17 cellular contexts compared by ENCODE assay signal in the genomic region with DNA sequence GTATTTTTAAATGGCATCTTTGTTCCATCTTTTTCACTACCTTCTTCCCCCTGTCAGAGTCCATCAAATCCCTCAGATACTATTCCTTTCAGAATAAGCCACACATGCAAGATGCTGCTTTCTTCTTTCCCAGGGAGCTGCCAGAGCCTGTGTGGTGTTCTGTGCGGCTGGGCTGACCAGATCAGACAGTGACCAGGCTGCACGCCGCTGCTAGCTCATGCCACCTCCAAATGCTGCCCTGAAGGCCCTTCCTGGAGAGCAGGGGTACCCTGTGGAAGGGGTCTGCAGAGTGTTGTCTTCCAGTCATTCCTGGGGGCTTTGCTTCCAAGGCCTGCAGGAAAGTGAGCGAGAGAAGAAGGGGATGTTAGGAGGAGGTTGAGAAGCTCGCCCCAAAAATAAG.
A peak's percentile ranks its signal among the peaks of the same experiment; 100 is the strongest.
DNase-seq lines count a peak whose midpoint lies in the region; ATAC-seq and TF ChIP-seq lines count a peak whose summit lies in the region.
"Had no signal": no experiment of that assay in that cellular context is flagged by ENCODE, and none has a peak within 500 bp of the region (broad histone marks: within the 10 kb centered on the region; RNA-seq: fewer than 3 reads in every experiment).

No MANE protein-coding gene starts in this region.

- no peak for TF ChIP-seq CTCF in C4-2B (conservative IDR thresholded peaks at IDR 0.05)
- TF ChIP-seq CTCF in stomach (IDR thresholded peaks at IDR 0.05), result no peak

- WGBS in stomach, 5 donors, result 87 to 91% (median 89%) methylated on average over 5 of the region's 5 CpGs

- ATAC-seq in SK-N-SH treated with all-trans-retinoic acid at 6 μM for 48 hours, result peak; percentile 63

- intact Hi-C loops in stomach (cut with DNase I; ENCODE audit: low total_unique reads), result no loop called here

- H3K4me1 ChIP-seq in mucosa of rectum (ENCODE audit: control insufficient read depth in 2 of 2, insufficient read depth in 2 of 2, low read length in 2 of 2), result peaks cover 10 to 13% of the 10 kb centered on the region in 2 donors
- peaks cover 0 to 25% (median 8%) of the 10 kb centered on the region in 4 donors for H3K4me1 ChIP-seq in stomach
- H3K4me1 ChIP-seq: ascending aorta, colonic mucosa had no signal

- H3K27me3 ChIP-seq in mucosa of rectum (ENCODE audit: control insufficient read depth in 2 of 2, insufficient read depth in 2 of 2, low read length in 2 of 2), result no peaks in the 10 kb centered on the region
- H3K27me3 ChIP-seq in stomach, result no peaks in the 10 kb centered on the region
- H3K27me3 ChIP-seq: ascending aorta, colonic mucosa had no signal

- no peaks in the 10 kb centered on the region for H3K9me3 ChIP-seq in mucosa of rectum (ENCODE audit: control insufficient read depth in 2 of 2, low read length in 2 of 2)
- H3K9me3 ChIP-seq in stomach, result no peaks in the 10 kb centered on the region
- H3K9me3 ChIP-seq: ascending aorta, colonic mucosa had no signal

- DNase-seq in stomach, result no peak
- no peak for DNase-seq in NCI-H146 (lab: John Stamatoyannopoulos, UW)
- no peak for DNase-seq in RPMI8226
- DNase-seq in NCI-H69 (lab: John Stamatoyannopoulos, UW), result no peak
- no peak for DNase-seq in NK-92 treated with Interleukin-12 subunit alpha and Interleukin-12 subunit beta, amount 100 ng/mL, for 24 hours (lab: John Stamatoyannopoulos, UW)
- DNase-seq: activated CD4-positive, alpha-beta T cell treated with anti-CD3 and anti-CD28 coated beads, Interleukin-2, amount 10 ng/mL, durations not matched to agents 7 days and 5 days; colonic mucosa; DMS153; foreskin melanocyte; KBM-7; naive B cell; NCI-H2081; NCI-H524 treated with DMSO at 0.1 percent for 48 hours had no signal

- no peak for TF ChIP-seq EP300 in stomach (IDR thresholded peaks at IDR 0.05)

- H3K36me3 ChIP-seq in mucosa of rectum (ENCODE audit: control insufficient read depth in 2 of 2, insufficient read depth in 2 of 2, low read length in 2 of 2), result no peaks in the 10 kb centered on the region
- no peaks in the 10 kb centered on the region for H3K36me3 ChIP-seq in stomach
- H3K36me3 ChIP-seq: ascending aorta, colonic mucosa had no signal

- H3K4me3 ChIP-seq in mucosa of rectum (ENCODE audit: low read length in 2 of 2) (no peak overlapping the region), stomach (no peak overlapping the region)

- no peak overlapping the region for H3K9ac ChIP-seq in mucosa of rectum (ENCODE audit: low read depth in 1 of 2, low read length in 2 of 2)

- H3K27ac ChIP-seq in C4-2B, result peak overlapping the region; percentile 55; the same call in 1 of the 2 replicates
- H3K27ac ChIP-seq in mucosa of rectum (ENCODE audit: low read depth in 2 of 2, low read length in 2 of 2), result peak overlapping the region; percentile 26 to 38
- H3K27ac ChIP-seq in stomach, result peak overlapping the region in 4 of 5 donors; percentile 3 to 68 (median 65)
- H3K27ac ChIP-seq: ascending aorta had no signal

- no peak for TF ChIP-seq POLR2A in stomach (IDR thresholded peaks at IDR 0.05)

TF ChIP-seq in SK-N-SH treated with all-trans-retinoic acid at 6 μM for 48 hours, 23 proteins besides CTCF, POLR2A, EP300 and RAD21:
- TF ChIP-seq ARNTL (CRISPR knock-in tag; IDR thresholded peaks at IDR 0.05; ENCODE audit: borderline replicate concordance, low read depth) (no peak), RARB (CRISPR knock-in tag; IDR thresholded peaks at IDR 0.05) (no peak), ZNF70 (CRISPR knock-in tag; IDR thresholded peaks at IDR 0.05) (no peak), ISL1 (CRISPR knock-in tag; IDR thresholded peaks at IDR 0.05) (no peak)
